In the genomic region with DNA sequence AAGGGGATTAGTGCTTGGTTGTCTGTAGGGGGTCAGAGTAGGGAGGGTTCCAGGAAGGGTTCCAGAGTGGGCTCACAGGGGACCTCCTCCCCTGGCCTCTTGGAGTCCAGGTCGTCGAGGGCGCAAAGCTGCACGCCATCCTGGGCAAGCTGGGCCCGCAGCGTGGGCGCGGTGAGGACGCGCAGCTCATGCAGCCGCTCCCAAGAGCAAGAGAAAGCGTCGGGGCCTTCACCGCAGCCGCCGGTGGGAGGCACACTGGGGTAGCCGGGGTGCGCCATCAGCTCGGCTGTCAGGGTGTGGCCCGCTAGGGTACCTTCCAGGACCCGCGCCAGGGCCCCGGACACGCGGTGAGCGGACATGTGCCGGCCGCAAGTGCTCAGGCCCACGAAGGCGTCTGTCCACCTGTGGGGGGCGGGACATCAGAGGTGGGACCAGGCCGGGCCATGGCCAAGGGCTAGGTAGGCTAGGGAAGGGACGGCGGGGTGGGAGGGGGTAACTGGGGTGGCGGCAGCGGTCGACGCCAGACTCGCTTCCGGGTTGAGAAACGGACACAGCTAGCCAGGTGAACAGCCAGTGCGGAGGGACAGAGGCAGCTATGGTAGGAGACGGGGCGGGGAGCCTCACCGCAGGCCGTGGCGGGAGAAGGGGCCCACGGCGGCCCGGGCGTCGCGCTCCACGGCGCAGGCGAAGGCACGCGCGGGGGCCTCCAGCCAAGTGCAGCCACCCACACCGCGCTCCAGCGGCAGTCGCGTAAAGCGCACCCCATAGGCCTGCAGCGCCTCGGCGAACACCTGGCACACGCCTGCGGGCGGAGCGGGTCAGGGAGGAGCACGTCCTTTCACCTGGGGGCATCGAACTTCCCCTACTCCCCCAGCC, we compare ENCODE assay signal across 8 cellular contexts. TPM values are rescaled to one million over a fixed set of nuclear protein-coding genes. Genes with fewer than 3 reads are reported as not detected.
DNase-seq lines count a peak whose midpoint lies in the region; ATAC-seq and TF ChIP-seq lines count a peak whose summit lies in the region.

No MANE protein-coding gene starts in this region.

- peak overlapping the region; percentile 99 for H3K27ac ChIP-seq in HCT116 (ENCODE audit: low read depth, low read length)

- intact Hi-C loops in HCT116 (cut with micrococcal nuclease) = no loop called here
- intact Hi-C loops in Right ventricle myocardium superior (cut with DNase I) = loop anchor here (5.0 kb wide), 1 partner anchor 51 kb away; no protein-coding TSS in a partner anchor

- H3K4me3 ChIP-seq in HCT116 (replicated peaks in 1 of 2; ENCODE audit: low read depth in 1 of 2, low read length in 2 of 2) = peak overlapping the region; percentile 86 to 91
- H3K4me3 ChIP-seq in skeletal muscle satellite cell (ENCODE audit: low read length) = peak overlapping the region; percentile 97

- no peak for TF ChIP-seq RAD21 in HCT116 (IDR thresholded peaks at IDR 0.05; ENCODE audit: low read depth)

- TF ChIP-seq POLR2A in HCT116 (IDR thresholded peaks at IDR 0.05; ENCODE audit: borderline replicate concordance, extremely low read depth, insufficient read depth, insufficient read length) = no peak

- peaks cover 47% of the 10 kb centered on the region for H3K79me2 ChIP-seq in HCT116 (ENCODE audit: insufficient read depth, low read length)

- peaks cover 0 to 20% of the 10 kb centered on the region in 2 experiments; a peak in 1 of 4 replicates for H3K36me3 ChIP-seq in HCT116 (ENCODE audit: control insufficient read depth in 1 of 2, insufficient read depth in 2 of 2, low read length in 2 of 2)
- peaks cover 5% of the 10 kb centered on the region for H3K36me3 ChIP-seq in skeletal muscle satellite cell (ENCODE audit: insufficient read depth, low read length)

- H4K20me1 ChIP-seq in HCT116 (ENCODE audit: insufficient read depth) = no peaks in the 10 kb centered on the region

- H3K4me2 ChIP-seq in HCT116 (ENCODE audit: low read length) (peak overlapping the region; percentile 94), skeletal muscle satellite cell (ENCODE audit: low read length) (peak overlapping the region; percentile 95)

- H3K9me3 ChIP-seq in HCT116 (ENCODE audit: control insufficient read depth in 1 of 2, insufficient read depth in 1 of 2, low read depth in 1 of 2, low read length in 2 of 2) = no peaks in the 10 kb centered on the region
- H3K9me3 ChIP-seq in skeletal muscle satellite cell (replicated peaks; ENCODE audit: low read length) = no peaks in the 10 kb centered on the region

- peak; percentile 33 for ATAC-seq in HCT116
- peak; percentile 1 for ATAC-seq in SK-N-SH treated with all-trans-retinoic acid at 6 μM for 48 hours
- ATAC-seq in Right ventricle myocardium superior (ENCODE audit: poor library complexity) = no peak
- no peak for ATAC-seq in HG03457 (IDR thresholded peaks at IDR 0.05; ENCODE audit: unreplicated experiment)

- CTCF ChIA-PET in HCT116 (lab: Charles Lee) = interaction anchor here (0.7 to 5.7 kb wide), 12 partner anchors 9 to 72 kb away, joined by 3 to 103 read pairs (median 3); a partner anchor contains a TSS

- in situ Hi-C loops in G401 (cut with HindIII; ENCODE audit: low sequenced_read_pairs) = no loop called here

- RAD21 ChIA-PET in HCT116 (lab: Charles Lee; ENCODE audit: low non-redundant PET in 1 of 2, low total read pairs in 2 of 2, uncharacterized antibody in 2 of 2, unreplicated experiment in 2 of 2) = interaction anchor here in 1 of 2 experiments (0.8 kb wide), 1 partner anchor 13 kb away, joined by 7 read pairs; a partner anchor contains a TSS

- H3K9me2 ChIP-seq in HCT116 (ENCODE audit: insufficient read depth) = no peaks in the 10 kb centered on the region

- H3K27me3 ChIP-seq in HCT116 (ENCODE audit: insufficient read depth, low read length) (no peaks in the 10 kb centered on the region), skeletal muscle satellite cell (ENCODE audit: control insufficient read depth, insufficient read depth, low read length) (no peaks in the 10 kb centered on the region)

- H2AFZ ChIP-seq in HCT116 (ENCODE audit: low read depth, low read length, poor library complexity, severe bottlenecking) = no peak overlapping the region

- no TSS peak for BruUV-seq in HCT116 (replicated peaks; lab: Mats Ljungman, UMichigan)

- no peak for DNase-seq in HCT116 (ENCODE audit: low read depth, low spot score)
- DNase-seq in Right ventricle myocardium superior = peak; percentile 53
- no peak for DNase-seq in AG20443 (ENCODE audit: low spot score)
- no peak for DNase-seq in G401 (ENCODE audit: low spot score)
- DNase-seq in HuH-7.5 (ENCODE audit: low spot score) = no peak

- H3K4me1 ChIP-seq in HCT116 (ENCODE audit: control insufficient read depth in 1 of 2, insufficient read depth in 2 of 2, low read length in 2 of 2) (peaks cover 9 to 45% of the 10 kb centered on the region in 2 experiments), skeletal muscle satellite cell (ENCODE audit: control insufficient read depth, insufficient read depth, low read length) (peaks cover 6% of the 10 kb centered on the region)

- TF ChIP-seq CTCF in HCT116 (IDR thresholded peaks at IDR 0.05 in 2 of 3, conservative IDR thresholded peaks at IDR 0.05 in 1 of 3; ENCODE audit: borderline replicate concordance in 1 of 3, insufficient read depth in 1 of 3, low read depth in 2 of 3, low read length in 2 of 3) = 0 out of 6 replicates have a peak, but pooled peaks of 1 of the 3 experiments have one; percentile 1

- peak overlapping the region; percentile 99 for H3K9ac ChIP-seq in HCT116 (ENCODE audit: low read length)
- peak overlapping the region; percentile 94 for H3K9ac ChIP-seq in skeletal muscle satellite cell (ENCODE audit: low read depth, low read length)

- POLR2A ChIA-PET in HCT116 (lab: Charles Lee) = interaction anchor here (0.7 to 2.9 kb wide), 9 partner anchors 14 to 73 kb away, joined by 3 to 43 read pairs (median 4); a partner anchor contains a TSS

TF ChIP-seq in HCT116, 20 proteins besides CTCF, POLR2A, EP300 and RAD21:
- no peak for TF ChIP-seq ELF1 (IDR thresholded peaks at IDR 0.05; ENCODE audit: borderline replicate concordance, low read depth)
- TF ChIP-seq SIN3A (IDR thresholded peaks at IDR 0.05; ENCODE audit: low read depth) = no peak
- TF ChIP-seq TCF7L2 (IDR thresholded peaks at IDR 0.05; ENCODE audit: borderline replicate concordance, extremely low read depth, insufficient read depth, insufficient read length) = no peak
- TF ChIP-seq YY1 (IDR thresholded peaks at IDR 0.05; ENCODE audit: extremely low read depth, insufficient replicate concordance, low read depth, low read length) = no peak
- TF ChIP-seq EZH2 (IDR thresholded peaks at IDR 0.05) = no peak
- TF ChIP-seq, protein P1, sequence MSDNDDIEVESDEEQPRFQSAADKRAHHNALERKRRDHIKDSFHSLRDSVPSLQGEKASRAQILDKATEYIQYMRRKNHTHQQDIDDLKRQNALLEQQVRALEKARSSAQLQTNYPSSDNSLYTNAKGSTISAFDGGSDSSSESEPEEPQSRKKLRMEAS (IDR thresholded peaks at IDR 0.05) = no peak
- TF ChIP-seq ZFX (IDR thresholded peaks at IDR 0.05) = peak; percentile 79
- no peak for TF ChIP-seq JUND (IDR thresholded peaks at IDR 0.05)
TF ChIP-seq in HCT116: peak in this region for 1.

TF ChIP-seq in SK-N-SH treated with all-trans-retinoic acid at 6 μM for 48 hours, 23 proteins besides CTCF, POLR2A, EP300 and RAD21:
- TF ChIP-seq CSDC2 (CRISPR knock-in tag; IDR thresholded peaks at IDR 0.05) (0 out of 2 replicates have a peak, but pooled peaks have one; percentile 60), PPARA (CRISPR knock-in tag; IDR thresholded peaks at IDR 0.05; ENCODE audit: borderline replicate concordance) (no peak), ARNTL (CRISPR knock-in tag; IDR thresholded peaks at IDR 0.05; ENCODE audit: borderline replicate concordance, low read depth) (peak; percentile 31; the same call in 1 of the 2 replicates), TCF4 (CRISPR knock-in tag; IDR thresholded peaks at IDR 0.05; ENCODE audit: borderline replicate concordance) (no peak), OSR1 (CRISPR knock-in tag; IDR thresholded peaks at IDR 0.05) (no peak), ZNF8 (CRISPR knock-in tag; IDR thresholded peaks at IDR 0.05) (no peak)
- TF ChIP-seq, protein P2, sequence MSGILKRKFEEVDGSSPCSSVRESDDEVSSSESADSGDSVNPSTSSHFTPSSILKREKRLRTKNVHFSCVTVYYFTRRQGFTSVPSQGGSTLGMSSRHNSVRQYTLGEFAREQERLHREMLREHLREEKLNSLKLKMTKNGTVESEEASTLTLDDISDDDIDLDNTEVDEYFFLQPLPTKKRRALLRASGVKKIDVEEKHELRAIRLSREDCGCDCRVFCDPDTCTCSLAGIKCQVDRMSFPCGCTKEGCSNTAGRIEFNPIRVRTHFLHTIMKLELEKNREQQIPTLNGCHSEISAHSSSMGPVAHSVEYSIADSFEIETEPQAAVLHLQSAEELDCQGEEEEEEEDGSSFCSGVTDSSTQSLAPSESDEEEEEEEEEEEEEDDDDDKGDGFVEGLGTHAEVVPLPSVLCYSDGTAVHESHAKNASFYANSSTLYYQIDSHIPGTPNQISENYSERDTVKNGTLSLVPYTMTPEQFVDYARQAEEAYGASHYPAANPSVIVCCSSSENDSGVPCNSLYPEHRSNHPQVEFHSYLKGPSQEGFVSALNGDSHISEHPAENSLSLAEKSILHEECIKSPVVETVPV (CRISPR knock-in tag; IDR thresholded peaks at IDR 0.05) = no peak

RNA-seq across cellular contexts. Expression of a gene that starts 1.2 kb away (rescaled TPM):
- 78.3 TPM for total RNA-seq in HCT116 (2021; ENCODE audit: unreplicated experiment)
- 65.4 and 68.8 TPM in 2 replicates for polyA plus RNA-seq in HCT116 (2012)
- 4.5 TPM for total RNA-seq in Right ventricle myocardium superior
- total RNA-seq in skeletal muscle satellite cell (2012; rRNA removed) = 43.9 and 56.3 TPM in 2 replicates
- 71.7 and 80.6 TPM in 2 replicates for total RNA-seq in G401 (2014; rRNA removed; shearing (Covaris generic))

RNA-seq across cellular contexts. Expression of a gene that starts 3.9 kb away (rescaled TPM):
- total RNA-seq in HCT116 (2021; ENCODE audit: unreplicated experiment) (0.66 TPM), Right ventricle myocardium superior (0.24 TPM)
- 0.19 and 0.40 TPM in 2 replicates for polyA plus RNA-seq in HCT116 (2012)
- total RNA-seq in skeletal muscle satellite cell (2012; rRNA removed) = 0.22 and 0.25 TPM in 2 replicates
- total RNA-seq in G401 (2014; rRNA removed; shearing (Covaris generic)) = not detected in 2 replicates

RNA-seq across cellular contexts. Expression of a gene that starts 13.5 kb away (rescaled TPM):
- 86.2 TPM for total RNA-seq in HCT116 (2021; ENCODE audit: unreplicated experiment)
- 66.8 and 101 TPM in 2 replicates for polyA plus RNA-seq in HCT116 (2012)
- 20.4 TPM for total RNA-seq in Right ventricle myocardium superior
- 41.8 and 58.1 TPM in 2 replicates for total RNA-seq in skeletal muscle satellite cell (2012; rRNA removed)
- total RNA-seq in G401 (2014; rRNA removed; shearing (Covaris generic)) = 39.7 and 49.4 TPM in 2 replicates

RNA-seq across cellular contexts. Expression of a gene that starts 37.2 kb away (rescaled TPM):
- 46.1 TPM for total RNA-seq in HCT116 (2021; ENCODE audit: unreplicated experiment)
- polyA plus RNA-seq in HCT116 (2012) = 34.7 and 35.2 TPM in 2 replicates
- total RNA-seq in Right ventricle myocardium superior = 22.5 TPM
- total RNA-seq in skeletal muscle satellite cell (2012; rRNA removed) = 19.9 and 22.3 TPM in 2 replicates
- total RNA-seq in G401 (2014; rRNA removed; shearing (Covaris generic)) = 20.5 and 24.0 TPM in 2 replicates

Comparison
In these comparisons a context has a peak if more than half of its experiments do, and no peak if none do; other contexts are left out.
1. ATAC-seq: peak in HCT116 (single experiment) and SK-N-SH treated with all-trans-retinoic acid at 6 μM for 48 hours (single experiment); none in Right ventricle myocardium superior (single experiment) and HG03457 (single experiment).
2. RNA of a gene that starts 1.2 kb away (total RNA-seq): 78.3 TPM in HCT116 (single experiment) and 71.7 to 80.6 TPM in G401; 4.5 TPM in Right ventricle myocardium superior (single experiment); every median in the first group is over 10 times any median in the second.